Comparison of ENCODE assay signal across 8 cellular contexts in the genomic region with DNA sequence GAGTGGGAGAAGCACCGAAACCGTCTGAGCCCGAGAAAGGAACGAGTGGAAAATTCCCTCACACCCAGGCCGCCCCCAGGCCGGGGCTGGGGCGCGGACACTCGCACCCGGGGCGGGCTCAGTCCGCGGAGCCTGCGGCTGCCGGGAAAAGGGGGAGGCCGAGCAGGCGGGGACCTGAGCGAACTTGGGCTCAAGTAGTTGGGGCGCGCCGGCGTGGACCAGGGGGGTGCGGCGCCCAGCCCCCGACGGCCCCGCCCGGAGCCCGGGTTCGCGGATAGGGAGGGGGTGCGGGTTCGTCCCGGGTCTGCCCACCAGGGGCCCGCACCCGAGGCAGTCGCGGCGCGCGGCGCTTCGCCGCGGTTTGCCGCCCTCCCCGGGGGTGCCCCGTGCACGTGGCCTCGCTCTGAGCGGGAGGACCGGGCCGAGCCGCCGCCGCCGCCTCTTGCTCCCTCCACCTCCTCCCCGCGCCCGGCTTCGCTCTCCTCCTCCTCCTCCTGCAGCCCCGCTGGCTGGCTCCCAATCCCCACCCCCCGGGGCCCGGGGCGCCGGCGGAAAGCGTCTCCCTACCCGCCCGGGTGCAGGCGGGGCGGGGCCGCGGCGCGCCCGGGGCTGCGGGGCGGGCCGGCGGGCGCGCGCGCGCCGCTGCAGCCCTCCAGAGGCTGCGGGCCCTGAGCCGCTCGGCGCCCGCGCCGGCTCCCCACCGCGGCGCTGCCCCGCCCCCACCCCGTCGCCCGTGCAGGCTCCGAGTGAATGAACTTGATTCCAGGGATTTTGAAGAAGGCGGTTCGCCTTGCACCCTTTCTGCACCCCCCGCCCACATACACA. TPM values are rescaled to one million over a fixed set of nuclear protein-coding genes. Genes with fewer than 3 reads are reported as not detected.
A peak's percentile ranks its signal among the peaks of the same experiment; 100 is the strongest.
DNase-seq lines count a peak whose midpoint lies in the region; ATAC-seq and TF ChIP-seq lines count a peak whose summit lies in the region.

No MANE protein-coding gene starts in this region.

- no peaks in the 10 kb centered on the region for H4K20me1 ChIP-seq in MM.1S (ENCODE audit: insufficient read depth, low read length)

- H3K4me3 ChIP-seq in MM.1S (ENCODE audit: low read length) (peak overlapping the region; percentile 57), epithelial cell of proximal tubule (ENCODE audit: low read depth, low read length) (peak overlapping the region; percentile 72), mesodermal cell (ENCODE audit: extremely low read depth, insufficient read depth, low read length, poor library complexity, severe bottlenecking) (peak overlapping the region; percentile 53), tibial artery (peak overlapping the region; percentile 95 to 96)

- H3K36me3 ChIP-seq in MM.1S (replicated peaks; ENCODE audit: insufficient read depth, low read length) (no peaks in the 10 kb centered on the region), mesodermal cell (ENCODE audit: control insufficient read depth, insufficient read depth, low read length) (no peaks in the 10 kb centered on the region), tibial artery (no peaks in the 10 kb centered on the region)

- H3K9ac ChIP-seq in MM.1S (ENCODE audit: low read length): no peak overlapping the region

- H2AFZ ChIP-seq in MM.1S (ENCODE audit: low read length): 0 out of 2 replicates have a peak overlapping the region, but pooled peaks have one; percentile 45

- no peaks in the 10 kb centered on the region for H3K79me2 ChIP-seq in MM.1S (ENCODE audit: low read length)

- WGBS in mesodermal cell (ENCODE audit: insufficient coverage in 2 of 2), 2 experiments: 0% methylated on average over 29 to 62 of the region's 105 CpGs

- DNase-seq in DMS 273 treated with DMSO at 0.1 percent for 48 hours (lab: John Stamatoyannopoulos, UW) (peak; percentile 76), MM.1S (peak; percentile 29), epithelial cell of proximal tubule (ENCODE audit: low read depth) (no peak), tibial artery (peak; percentile 93 to 98), NOMO-1 (lab: John Stamatoyannopoulos, UW; ENCODE audit: unreplicated experiment in 2 of 2) (no peak)

- 0 out of 2 replicates have a peak, but pooled peaks cover 3% of the 10 kb centered on the region for H3F3A ChIP-seq in MM.1S (ENCODE audit: insufficient read depth, low read length)

- TF ChIP-seq CTCF in MM.1S (IDR thresholded peaks at IDR 0.05; ENCODE audit: low read length): no peak
- no peak for TF ChIP-seq CTCF in VCaP (conservative IDR thresholded peaks at IDR 0.05)
- no peak for TF ChIP-seq CTCF in epithelial cell of proximal tubule (conservative IDR thresholded peaks at IDR 0.05; ENCODE audit: low read depth, low read length)
- TF ChIP-seq CTCF in tibial artery (IDR thresholded peaks at IDR 0.05): no peak

- peak; percentile 28 for ATAC-seq in GM21381 (IDR thresholded peaks at IDR 0.05; ENCODE audit: unreplicated experiment)

- H3K27me3 ChIP-seq in MM.1S (replicated peaks; ENCODE audit: insufficient read depth, low read length) (peaks cover 30% of the 10 kb centered on the region), tibial artery (no peaks in the 10 kb centered on the region)

- H3K9me2 ChIP-seq in MM.1S (replicated peaks; ENCODE audit: insufficient read depth, low read length): no peaks in the 10 kb centered on the region

- no peak overlapping the region for H3K27ac ChIP-seq in MM.1S (ENCODE audit: low read length)
- H3K27ac ChIP-seq in VCaP: peak overlapping the region; percentile 100
- no peak overlapping the region for H3K27ac ChIP-seq in mesodermal cell (ENCODE audit: low read depth, low read length, severe bottlenecking)
- peak overlapping the region; percentile 99 to 100 for H3K27ac ChIP-seq in tibial artery

- H3K4me1 ChIP-seq in MM.1S (ENCODE audit: low read length) (0 out of 2 replicates have a peak, but pooled peaks cover 3% of the 10 kb centered on the region), mesodermal cell (ENCODE audit: control insufficient read depth, insufficient read depth, low read length, poor library complexity, severe bottlenecking) (peaks cover 2% of the 10 kb centered on the region), tibial artery (peaks cover 0 to 33% (median 19%) of the 10 kb centered on the region in 4 donors)

- intact Hi-C loops in tibial artery (cut with DNase I; ENCODE audit: low total_unique reads): loop anchor here (5.0 to 10.0 kb wide), 3 partner anchors 37 to 290 kb away; no protein-coding TSS in a partner anchor

- H3K9me3 ChIP-seq in MM.1S (replicated peaks; ENCODE audit: insufficient read depth, low read length): no peaks in the 10 kb centered on the region
- H3K9me3 ChIP-seq in mesodermal cell (ENCODE audit: control insufficient read depth, low read length): no peaks in the 10 kb centered on the region
- no peaks in the 10 kb centered on the region for H3K9me3 ChIP-seq in tibial artery

- H3K4me2 ChIP-seq in MM.1S (ENCODE audit: low read depth, low read length): peak overlapping the region; percentile 69

RNA-seq across cellular contexts. Expression of a gene that starts 1.2 kb away (rescaled TPM):
- total RNA-seq in epithelial cell of proximal tubule: 2.4 and 5.0 TPM in 2 replicates
- polyA plus RNA-seq in mesodermal cell (2013, experiment 1 of 2): 1.9 TPM
- 1.7 TPM for polyA plus RNA-seq in mesodermal cell (2013, experiment 2 of 2)

Comparison
In these comparisons a context has a peak if more than half of its experiments do, and no peak if none do; other contexts are left out.
1. DNase-seq: peak in DMS 273 treated with DMSO at 0.1 percent for 48 hours (single experiment), MM.1S (single experiment) and tibial artery (2 of 2); none in epithelial cell of proximal tubule (single experiment) and NOMO-1 (0 of 2).
2. H3K27ac ChIP-seq: peak in VCaP (single experiment) and tibial artery (2 of 2); none in MM.1S (single experiment) and mesodermal cell (single experiment).
3. Peak in every context shown above with its lines, with median percentiles within 50 percentile points of each other: H3K4me3 ChIP-seq.